In genomic region chr9:8679405-8679951, GRCh38 we compare ENCODE assay signal across 17 cellular contexts.
DNase-seq lines count a peak whose midpoint lies in the region; ATAC-seq, FAIRE-seq and TF ChIP-seq lines count a peak whose summit lies in the region.
"Had no signal": no experiment of that assay in that cellular context is flagged by ENCODE, and none has a peak within 500 bp of the region (broad histone marks: within the 10 kb centered on the region; RNA-seq: fewer than 3 reads in every experiment).

No MANE protein-coding gene starts in this region.

- H2AFZ ChIP-seq in neural progenitor cell (replicated peaks): no peak overlapping the region

- POLR2A ChIA-PET in HEK293 (lab: Yijun Ruan, JAX): no interaction called here
- POLR2A ChIA-PET in naive thymus-derived CD4-positive, alpha-beta T cell (lab: Charles Lee): interaction anchor here (0.6 kb wide), 1 partner anchor 294 kb away, joined by 3 read pairs; no protein-coding TSS in a partner anchor

- H3K27ac ChIP-seq in HEK293 (ENCODE audit: extremely low read depth, low read depth, low read length): no peak overlapping the region
- peak overlapping the region; percentile 24 for H3K27ac ChIP-seq in cingulate gyrus (ENCODE audit: low read depth, low read length)
- H3K27ac ChIP-seq in neural progenitor cell: no peak overlapping the region
- no peak overlapping the region for H3K27ac ChIP-seq in naive thymus-derived CD4-positive, alpha-beta T cell (ENCODE audit: low read depth, low read length)
- H3K27ac ChIP-seq: heart right ventricle, stomach had no signal

- H4K20me1 ChIP-seq in neural progenitor cell (ENCODE audit: low read depth): peaks cover 41% of the 10 kb centered on the region

- DNase-seq in NCI-H460 (ENCODE audit: extremely low read depth, low read depth) (peak; percentile 36), neural progenitor cell (ENCODE audit: low spot score) (peak; percentile 14), epidermal melanocyte (ENCODE audit: insufficient read length, low spot score) (no peak), GM19239 (ENCODE audit: insufficient read length, low spot score) (no peak)
- no peak for DNase-seq in naive thymus-derived CD4-positive, alpha-beta T cell
- DNase-seq: activated CD8-positive, alpha-beta T cell treated with anti-CD3 and anti-CD28 coated beads, Interleukin-2, amount 10 ng/mL, durations not matched to agents 7 days and 5 days; cortex of kidney; erythroblast; heart right ventricle; islet precursor cell; NCI-H1694; NCI-H774; stomach had no signal

- H3K4me1 ChIP-seq in HEK293 (ENCODE audit: control insufficient read depth, insufficient read depth, low read length) (0 out of 2 replicates have a peak, but pooled peaks cover 2% of the 10 kb centered on the region), neural progenitor cell (peaks cover 39% of the 10 kb centered on the region)
- no peaks in the 10 kb centered on the region for H3K4me1 ChIP-seq in naive thymus-derived CD4-positive, alpha-beta T cell (ENCODE audit: control insufficient read depth in 2 of 2, insufficient read depth in 2 of 2, low read length in 2 of 2)
- H3K4me1 ChIP-seq: stomach had no signal

- H3K9ac ChIP-seq in neural progenitor cell: no peak overlapping the region

- no peaks in the 10 kb centered on the region for H3K27me3 ChIP-seq in neural progenitor cell
- no peaks in the 10 kb centered on the region for H3K27me3 ChIP-seq in naive thymus-derived CD4-positive, alpha-beta T cell (ENCODE audit: control insufficient read depth in 2 of 2, insufficient read depth in 2 of 2, low read length in 2 of 2)
- H3K27me3 ChIP-seq: heart right ventricle, stomach had no signal

- H3K4me3 Mint-ChIP-seq in neural progenitor cell: no peak overlapping the region
- H3K4me3 Mint-ChIP-seq in naive thymus-derived CD4-positive, alpha-beta T cell: no peak overlapping the region
- H3K4me3 Mint-ChIP-seq: activated CD8-positive, alpha-beta T cell treated with anti-CD3 and anti-CD28 coated beads, Interleukin-2, amount 10 ng/mL, durations not matched to agents 7 days and 5 days; memory B cell had no signal

- no peak for ATAC-seq in HG03378 (IDR thresholded peaks at IDR 0.05; ENCODE audit: unreplicated experiment)
- ATAC-seq in naive thymus-derived CD4-positive, alpha-beta T cell: no peak
- ATAC-seq: activated CD8-positive, alpha-beta T cell treated with anti-CD3 and anti-CD28 coated beads, Interleukin-2, amount 10 ng/mL, durations not matched to agents 7 days and 5 days; heart right ventricle had no signal

- H3K9me3 Mint-ChIP-seq in neural progenitor cell: no peaks in the 10 kb centered on the region
- H3K9me3 Mint-ChIP-seq in naive thymus-derived CD4-positive, alpha-beta T cell: no peaks in the 10 kb centered on the region

- FAIRE-seq in GM19239 (lab: Jason Lieb, UNC): no peak

- H3K36me3 ChIP-seq in HEK293 (ENCODE audit: control insufficient read depth in 2 of 2, insufficient read depth in 1 of 2, low read length in 2 of 2) (no peaks in the 10 kb centered on the region), neural progenitor cell (no peaks in the 10 kb centered on the region)
- H3K36me3 ChIP-seq in naive thymus-derived CD4-positive, alpha-beta T cell (ENCODE audit: control insufficient read depth in 2 of 3, insufficient read depth in 3 of 3, low read length in 3 of 3): no peaks in the 10 kb centered on the region
- H3K36me3 ChIP-seq: heart right ventricle, stomach had no signal

- TF ChIP-seq CTCF in HEK293 (tag by site-specific recombination; IDR thresholded peaks at IDR 0.05) (no peak), neural progenitor cell (IDR thresholded peaks at IDR 0.05) (no peak)

- no peaks in the 10 kb centered on the region for H3K9me3 ChIP-seq in HEK293 (ENCODE audit: control insufficient read depth, insufficient read depth, low read depth, low read length)
- H3K9me3 ChIP-seq in neural progenitor cell (ENCODE audit: low read depth): no peaks in the 10 kb centered on the region
- H3K9me3 ChIP-seq in naive thymus-derived CD4-positive, alpha-beta T cell (ENCODE audit: control insufficient read depth in 2 of 3, low read length in 3 of 3): no peaks in the 10 kb centered on the region
- H3K9me3 ChIP-seq: heart right ventricle, stomach had no signal

- H3K27me3 Mint-ChIP-seq in neural progenitor cell (ENCODE audit: insufficient read depth, low read depth): no peaks in the 10 kb centered on the region
- H3K27me3 Mint-ChIP-seq in naive thymus-derived CD4-positive, alpha-beta T cell: peaks cover 0 to 10% (median 0%) of the 10 kb centered on the region in 5 donors

- H3F3A ChIP-seq in neural progenitor cell (ENCODE audit: low read depth): no peaks in the 10 kb centered on the region

- peak overlapping the region; percentile 1 for H3K4me2 ChIP-seq in neural progenitor cell

- H3K4me3 ChIP-seq in HEK293 (ENCODE audit: low read depth, low read length) (no peak overlapping the region), neural progenitor cell (no peak overlapping the region)
- no peak overlapping the region for H3K4me3 ChIP-seq in naive thymus-derived CD4-positive, alpha-beta T cell (ENCODE audit: low read length)
- H3K4me3 ChIP-seq: heart right ventricle, stomach had no signal

- H3K4me1 Mint-ChIP-seq in neural progenitor cell: peaks cover 67% of the 10 kb centered on the region
- H3K4me1 Mint-ChIP-seq in naive thymus-derived CD4-positive, alpha-beta T cell: no peaks in the 10 kb centered on the region
- H3K4me1 Mint-ChIP-seq: memory B cell had no signal

- CTCF ChIA-PET in HEK293 (lab: Yijun Ruan, JAX): no interaction called here
- CTCF ChIA-PET in naive thymus-derived CD4-positive, alpha-beta T cell (lab: Charles Lee): no interaction called here

- H3K36me3 Mint-ChIP-seq in neural progenitor cell: no peaks in the 10 kb centered on the region
- H3K36me3 Mint-ChIP-seq in naive thymus-derived CD4-positive, alpha-beta T cell: no peaks in the 10 kb centered on the region
- H3K36me3 Mint-ChIP-seq: memory B cell had no signal

- H3K79me2 ChIP-seq in neural progenitor cell (ENCODE audit: low read depth): peaks cover 34% of the 10 kb centered on the region

- H3K27ac Mint-ChIP-seq in neural progenitor cell: peak overlapping the region; percentile 76
- no peak overlapping the region for H3K27ac Mint-ChIP-seq in naive thymus-derived CD4-positive, alpha-beta T cell
- H3K27ac Mint-ChIP-seq: activated CD8-positive, alpha-beta T cell treated with anti-CD3 and anti-CD28 coated beads, Interleukin-2, amount 10 ng/mL, durations not matched to agents 7 days and 5 days; memory B cell had no signal

- intact Hi-C loops in naive thymus-derived CD4-positive, alpha-beta T cell (cut with micrococcal nuclease): no loop called here

TF ChIP-seq in HEK293, 187 proteins besides CTCF, POLR2A, EP300 and RAD21:
- TF ChIP-seq, protein P1, sequence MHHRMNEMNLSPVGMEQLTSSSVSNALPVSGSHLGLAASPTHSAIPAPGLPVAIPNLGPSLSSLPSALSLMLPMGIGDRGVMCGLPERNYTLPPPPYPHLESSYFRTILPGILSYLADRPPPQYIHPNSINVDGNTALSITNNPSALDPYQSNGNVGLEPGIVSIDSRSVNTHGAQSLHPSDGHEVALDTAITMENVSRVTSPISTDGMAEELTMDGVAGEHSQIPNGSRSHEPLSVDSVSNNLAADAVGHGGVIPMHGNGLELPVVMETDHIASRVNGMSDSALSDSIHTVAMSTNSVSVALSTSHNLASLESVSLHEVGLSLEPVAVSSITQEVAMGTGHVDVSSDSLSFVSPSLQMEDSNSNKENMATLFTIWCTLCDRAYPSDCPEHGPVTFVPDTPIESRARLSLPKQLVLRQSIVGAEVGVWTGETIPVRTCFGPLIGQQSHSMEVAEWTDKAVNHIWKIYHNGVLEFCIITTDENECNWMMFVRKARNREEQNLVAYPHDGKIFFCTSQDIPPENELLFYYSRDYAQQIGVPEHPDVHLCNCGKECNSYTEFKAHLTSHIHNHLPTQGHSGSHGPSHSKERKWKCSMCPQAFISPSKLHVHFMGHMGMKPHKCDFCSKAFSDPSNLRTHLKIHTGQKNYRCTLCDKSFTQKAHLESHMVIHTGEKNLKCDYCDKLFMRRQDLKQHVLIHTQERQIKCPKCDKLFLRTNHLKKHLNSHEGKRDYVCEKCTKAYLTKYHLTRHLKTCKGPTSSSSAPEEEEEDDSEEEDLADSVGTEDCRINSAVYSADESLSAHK (tag by site-specific recombination; IDR thresholded peaks at IDR 0.05): 0 out of 2 replicates have a peak, but pooled peaks have one; percentile 40
- no peak for TF ChIP-seq ZNF121 (tag by site-specific recombination; IDR thresholded peaks at IDR 0.05)

Comparison
In these comparisons a context has a peak if more than half of its experiments do, and no peak if none do; other contexts are left out.
1. DNase-seq: peak in NCI-H460 (single experiment) and neural progenitor cell (single experiment); none in naive thymus-derived CD4-positive, alpha-beta T cell (0 of 9), epidermal melanocyte (single experiment) and GM19239 (single experiment).